25 cellular contexts compared by ENCODE assay signal in genomic region chr11:67538306-67538705, GRCh38. TPM values are rescaled to one million over a fixed set of nuclear protein-coding genes. Genes with fewer than 3 reads are reported as not detected.
DNase-seq lines count a peak whose midpoint lies in the region; ATAC-seq, FAIRE-seq and TF ChIP-seq lines count a peak whose summit lies in the region.
"Had no signal": no experiment of that assay in that cellular context is flagged by ENCODE, and none has a peak within 500 bp of the region (broad histone marks: within the 10 kb centered on the region; RNA-seq: fewer than 3 reads in every experiment).

No MANE protein-coding gene starts in this region.

- no peak overlapping the region for H3K4me2 ChIP-seq in K562 (ENCODE audit: insufficient read depth, low read length)

- TF ChIP-seq CTCF in K562 (IDR thresholded peaks at IDR 0.05 in 2 of 3, conservative IDR thresholded peaks at IDR 0.05 in 1 of 3; ENCODE audit: insufficient read depth in 2 of 3, low read depth in 1 of 3, low read length in 3 of 3) (no peak), nephron progenitor cell (IDR thresholded peaks at IDR 0.05) (no peak), psoas muscle (IDR thresholded peaks at IDR 0.05) (no peak)

- peak overlapping the region; percentile 14 for H3K27ac Mint-ChIP-seq in nephron progenitor cell
- H3K27ac Mint-ChIP-seq: CD8-positive, alpha-beta memory T cell had no signal

- no peaks in the 10 kb centered on the region for H3K36me3 Mint-ChIP-seq in nephron progenitor cell (ENCODE audit: low read depth)
- H3K36me3 Mint-ChIP-seq: CD8-positive, alpha-beta memory T cell had no signal

- H3K9me3 Mint-ChIP-seq in nephron progenitor cell, result peaks cover 40% of the 10 kb centered on the region

- peaks cover 0 to 9% of the 10 kb centered on the region in 2 experiments; a peak in 3 of 5 replicates for H3K4me1 ChIP-seq in K562 (replicated peaks in 1 of 2; ENCODE audit: control insufficient read depth in 2 of 2, insufficient read depth in 2 of 2, low read length in 2 of 2)
- H3K4me1 ChIP-seq in psoas muscle, result no peaks in the 10 kb centered on the region
- H3K4me1 ChIP-seq: Peyer's patch, SJSA1 had no signal

- H3K4me3 Mint-ChIP-seq in nephron progenitor cell, result no peak overlapping the region

- no peak for TF ChIP-seq EP300 in K562 (IDR thresholded peaks at IDR 0.05; ENCODE audit: low read length)

- CTCF ChIA-PET in K562 (lab: Yijun Ruan, JAX; ENCODE audit: low intra/inter-chr PET ratio), result no interaction called here

- H3K27me3 Mint-ChIP-seq in nephron progenitor cell (ENCODE audit: low read depth, poor library complexity), result peaks cover 7% of the 10 kb centered on the region

- TF ChIP-seq POLR2A in K562 (conservative IDR thresholded peaks at IDR 0.05), result no peak

- H3K27me3 ChIP-seq in K562 (ENCODE audit: control insufficient read depth in 2 of 2, insufficient read depth in 2 of 2, low read length in 2 of 2) (no peaks in the 10 kb centered on the region), psoas muscle (ENCODE audit: insufficient read depth in 3 of 3, low read length in 2 of 3) (no peaks in the 10 kb centered on the region)
- H3K27me3 ChIP-seq: Peyer's patch, SJSA1 had no signal

- peak overlapping the region in 1 of 2 experiments; percentile 53; a peak in 1 of 4 replicates for H3K9ac ChIP-seq in K562 (ENCODE audit: insufficient read depth in 1 of 2, low read depth in 2 of 2, low read length in 2 of 2)

- no peaks in the 10 kb centered on the region for H3K9me1 ChIP-seq in K562 (ENCODE audit: control insufficient read depth, insufficient read depth, low read length)

- H3K27ac ChIP-seq in K562 (ENCODE audit: extremely low read depth, low read depth, low read length), result no peak overlapping the region
- H3K27ac ChIP-seq in psoas muscle, result no peak overlapping the region
- H3K27ac ChIP-seq: Peyer's patch, SJSA1 had no signal

- no peaks in the 10 kb centered on the region for H3K9me3 ChIP-seq in K562 (replicated peaks; ENCODE audit: control insufficient read depth, insufficient read depth, low read depth, low read length)
- no peaks in the 10 kb centered on the region for H3K9me3 ChIP-seq in psoas muscle
- H3K9me3 ChIP-seq: Peyer's patch had no signal

- ATAC-seq in K562, result no peak
- ATAC-seq in psoas muscle, result no peak

- no peaks in the 10 kb centered on the region for H3K79me2 ChIP-seq in K562 (ENCODE audit: control insufficient read depth, insufficient read depth, low read length)

- in situ Hi-C loops in K562 (cut with MboI), result loop anchor here (25.0 kb wide), 1 partner anchor 1149 kb away; the partner anchor contains the start of gene GAL

- DNase-seq in EH (ENCODE audit: low read depth), result peak; percentile 58
- peak; percentile 7 for DNase-seq in GOT3 (lab: John Stamatoyannopoulos, UW)
- DNase-seq in K562 (ENCODE audit: extremely low read depth in 1 of 4, low spot score in 3 of 4), result no peak
- DNase-seq in nephron progenitor cell, result no peak
- no peak for DNase-seq in cerebellar nuclear complex (lab: John Stamatoyannopoulos, UW)
- no peak for DNase-seq in psoas muscle
- DNase-seq in iPS-NIHi7 (ENCODE audit: extremely low spot score), result no peak
- DNase-seq in stimulated activated CD4-positive, alpha-beta T cell treated with anti-CD3 and anti-CD28 coated beads, Interleukin-2, amount 100 ng/mL, for 24 hours, result no peak
- DNase-seq: Calu3; CD8-positive, alpha-beta memory T cell; DMS153; GF-D8; KG1; NCI-H1092; NCI-H1436; NCI-H187 treated with DMSO at 0.1 percent for 48 hours; NCI-H345; NCI-H524; NCI-H82; Peyer's patch had no signal

- no TSS peak for BruUV-seq in K562 (replicated peaks; lab: Mats Ljungman, UMichigan)

- intact Hi-C loops in K562 (cut with micrococcal nuclease), result no loop called here
- intact Hi-C loops in psoas muscle (cut with DNase I), result no loop called here

- H3K4me1 Mint-ChIP-seq in nephron progenitor cell, result peaks cover 9% of the 10 kb centered on the region
- H3K4me1 Mint-ChIP-seq: CD8-positive, alpha-beta memory T cell had no signal

- FAIRE-seq in K562 (lab: Jason Lieb, UNC), result no peak
- FAIRE-seq: H54 had no signal

- no peaks in the 10 kb centered on the region for H4K20me1 ChIP-seq in K562 (replicated peaks; ENCODE audit: control insufficient read depth, insufficient read depth, low read length)

- H2AFZ ChIP-seq in K562 (ENCODE audit: low read depth, low read length), result peak overlapping the region; percentile 38; the same call in 1 of the 2 replicates

- TF ChIP-seq RAD21 in K562 (CRISPR knock-in tag; conservative IDR thresholded peaks at IDR 0.05 in 1 of 2, IDR thresholded peaks at IDR 0.05 in 1 of 2), result no peak

- H3K36me3 ChIP-seq in K562 (ENCODE audit: control insufficient read depth, insufficient read depth, low read length) (no peaks in the 10 kb centered on the region), psoas muscle (ENCODE audit: insufficient read depth in 1 of 2, low read depth in 1 of 2) (no peaks in the 10 kb centered on the region)
- H3K36me3 ChIP-seq: Peyer's patch, SJSA1 had no signal

- H3K4me3 ChIP-seq in K562, result no peak overlapping the region
- no peak overlapping the region for H3K4me3 ChIP-seq in psoas muscle
- H3K4me3 ChIP-seq: Peyer's patch, SJSA1 had no signal

- POLR2A ChIA-PET in K562 (lab: Yijun Ruan, JAX), result interaction anchor here (0.8 to 1.0 kb wide), 2 partner anchors 36 to 137 kb away, joined by 3 read pairs; partner anchors contain the start of gene PPP1CA

- 19% methylated on average over 6 of the region's 6 CpGs for WGBS in K562 (ENCODE audit: insufficient coverage, low coverage, missing lambda C conversion rate)
- 54 to 66% (median 55%) methylated on average over 6 of the region's 6 CpGs for WGBS in psoas muscle, 3 donors

RNA-seq across cellular contexts. Expression of gene CABP2, which starts 15.1 kb away (rescaled TPM):
- not detected in 2 replicates for total RNA-seq in K562 (2011; cell fraction: chromatin; rRNA removed; ENCODE audit: low replicate concordance)
- total RNA-seq in K562 (2011; cell fraction: nucleolus; rRNA removed), result not detected in 2 replicates
- not detected in 2 replicates for total RNA-seq in K562 (2011; cell fraction: nucleoplasm; rRNA removed)
- total RNA-seq in K562 (2014; rRNA removed) (not detected in 2 replicates), K562 (2014; rRNA removed; fragmentation: Illumina TruSeq; extraction: Trizol) (not detected in 2 replicates), K562 (2015; rRNA removed; fragmentation: Illumina TruSeq; extraction: Trizol) (not detected in 2 replicates), K562 (2021) (not detected in 2 replicates), psoas muscle (not detected)
- polyA plus RNA-seq in K562 (2011; rRNA removed) (not detected in 2 replicates), K562 (2014; fragmentation: Illumina TruSeq; extraction: Trizol) (not detected in 2 replicates), K562 (2014; fragmentation: Nextera tagmentation; extraction: Ambion mirVana) (not detected), K562 (2014; rRNA removed) (not detected in 2 replicates), psoas muscle (not detected)
- polyA plus RNA-seq in K562 (2011; cell fraction: cytosol; rRNA removed), result not detected in 2 replicates
- polyA plus RNA-seq in K562 (2011; cell fraction: nucleus; rRNA removed), result not detected in 2 replicates
- polyA plus RNA-seq in K562 (2012), result not detected in 2 replicates
- not detected in 2 replicates for polyA minus RNA-seq in K562 (2011; rRNA and poly(A)+ RNA removed)
- not detected in 2 replicates for polyA minus RNA-seq in K562 (2011; cell fraction: cytosol; rRNA and poly(A)+ RNA removed)
- polyA minus RNA-seq in K562 (2011; cell fraction: nucleus; rRNA and poly(A)+ RNA removed), result not detected in 2 replicates
- total RNA-seq: A172; Calu3; CD8-positive, alpha-beta memory T cell; OCI-LY7; Peyer's patch; SJSA1 had no signal
- polyA plus RNA-seq: AG04450; CD8-positive, alpha-beta memory T cell had no signal

RNA-seq across cellular contexts. Expression of gene CDK2AP2, which starts 30.3 kb away (rescaled TPM):
- 21.8 and 52.5 TPM in 2 replicates for total RNA-seq in K562 (2011; cell fraction: chromatin; rRNA removed; ENCODE audit: low replicate concordance)
- 47.5 and 51.3 TPM in 2 replicates for total RNA-seq in K562 (2011; cell fraction: nucleolus; rRNA removed)
- total RNA-seq in K562 (2011; cell fraction: nucleoplasm; rRNA removed), result 24.7 and 43.2 TPM in 2 replicates
- total RNA-seq in K562 (2014; rRNA removed) (34.6 and 53.3 TPM in 2 replicates), K562 (2014; rRNA removed; fragmentation: Illumina TruSeq; extraction: Trizol) (5.4 and 7.5 TPM in 2 replicates), K562 (2015; rRNA removed; fragmentation: Illumina TruSeq; extraction: Trizol) (21.7 and 22.1 TPM in 2 replicates), K562 (2021) (47.4 and 50.2 TPM in 2 replicates), psoas muscle (10 to 100 TPM; 16.3 to 18.5 (median 18.1) TPM)
- polyA plus RNA-seq in K562 (2011; rRNA removed) (11.4 and 28.8 TPM in 2 replicates), K562 (2014; fragmentation: Illumina TruSeq; extraction: Trizol) (41.5 and 56.9 TPM in 2 replicates), K562 (2014; fragmentation: Nextera tagmentation; extraction: Ambion mirVana) (1 to 10 TPM; 4.4 to 8.4 TPM), K562 (2014; rRNA removed) (34.6 and 37.1 TPM in 2 replicates), psoas muscle (10 to 100 TPM; 31.9 to 72.3 (median 48.0) TPM)
- 58.0 and 87.1 TPM in 2 replicates for polyA plus RNA-seq in K562 (2011; cell fraction: cytosol; rRNA removed)
- polyA plus RNA-seq in K562 (2011; cell fraction: nucleus; rRNA removed), result 48.5 and 50.6 TPM in 2 replicates
- 53.8 and 114 TPM in 2 replicates for polyA plus RNA-seq in K562 (2012)
- polyA minus RNA-seq in K562 (2011; rRNA and poly(A)+ RNA removed), result 8.8 and 13.2 TPM in 2 replicates
- 28.2 and 40.6 TPM in 2 replicates for polyA minus RNA-seq in K562 (2011; cell fraction: cytosol; rRNA and poly(A)+ RNA removed)
- polyA minus RNA-seq in K562 (2011; cell fraction: nucleus; rRNA and poly(A)+ RNA removed), result 15.3 and 30.5 TPM in 2 replicates

RNA-seq across cellular contexts. Expression of gene PITPNM1, which starts 33.1 kb away (rescaled TPM):
- total RNA-seq in K562 (2011; cell fraction: chromatin; rRNA removed; ENCODE audit: low replicate concordance), result 48.7 and 132 TPM in 2 replicates
- total RNA-seq in K562 (2011; cell fraction: nucleolus; rRNA removed), result 82.2 and 92.7 TPM in 2 replicates
- total RNA-seq in K562 (2011; cell fraction: nucleoplasm; rRNA removed), result 41.5 and 53.5 TPM in 2 replicates
- total RNA-seq in K562 (2014; rRNA removed) (33.6 and 47.6 TPM in 2 replicates), K562 (2014; rRNA removed; fragmentation: Illumina TruSeq; extraction: Trizol) (9.3 and 11.2 TPM in 2 replicates), K562 (2015; rRNA removed; fragmentation: Illumina TruSeq; extraction: Trizol) (17.4 and 17.7 TPM in 2 replicates), K562 (2021) (50.2 and 53.7 TPM in 2 replicates), psoas muscle (10 to 100 TPM in 2 of 4 donors, 1 to 10 TPM in 2; 6.7 to 16.1 (median 9.6) TPM)
- polyA plus RNA-seq in K562 (2011; rRNA removed) (14.7 and 18.8 TPM in 2 replicates), K562 (2014; fragmentation: Illumina TruSeq; extraction: Trizol) (16.0 and 24.4 TPM in 2 replicates), K562 (2014; fragmentation: Nextera tagmentation; extraction: Ambion mirVana) (under 1 TPM; 0.11 to 0.25 TPM), K562 (2014; rRNA removed) (35.0 and 42.3 TPM in 2 replicates), psoas muscle (10 to 100 TPM in 1 of 3 donors, 1 to 10 TPM in 2; 2.3 to 11.3 (median 5.1) TPM)
- polyA plus RNA-seq in K562 (2011; cell fraction: cytosol; rRNA removed), result 15.2 and 52.3 TPM in 2 replicates
- 72.4 and 144 TPM in 2 replicates for polyA plus RNA-seq in K562 (2011; cell fraction: nucleus; rRNA removed)
- 24.1 and 32.9 TPM in 2 replicates for polyA plus RNA-seq in K562 (2012)
- 4.8 and 6.9 TPM in 2 replicates for polyA minus RNA-seq in K562 (2011; rRNA and poly(A)+ RNA removed)
- 15.8 and 16.3 TPM in 2 replicates for polyA minus RNA-seq in K562 (2011; cell fraction: cytosol; rRNA and poly(A)+ RNA removed)
- 28.3 and 31.1 TPM in 2 replicates for polyA minus RNA-seq in K562 (2011; cell fraction: nucleus; rRNA and poly(A)+ RNA removed)

RNA-seq across cellular contexts. Expression of gene GSTP1, which starts 45.3 kb away (rescaled TPM):
- total RNA-seq in K562 (2011; cell fraction: chromatin; rRNA removed; ENCODE audit: low replicate concordance), result 78.9 and 217 TPM in 2 replicates
- 419 and 483 TPM in 2 replicates for total RNA-seq in K562 (2011; cell fraction: nucleolus; rRNA removed)
- total RNA-seq in K562 (2011; cell fraction: nucleoplasm; rRNA removed), result 278 and 289 TPM in 2 replicates
- 2,150 and 3,084 TPM in 2 replicates for total RNA-seq in K562 (2014; rRNA removed)
- total RNA-seq in K562 (2014; rRNA removed; fragmentation: Illumina TruSeq; extraction: Trizol), result 412 and 592 TPM in 2 replicates
- total RNA-seq in K562 (2015; rRNA removed; fragmentation: Illumina TruSeq; extraction: Trizol), result 1,399 and 1,422 TPM in 2 replicates
- 1,400 and 1,492 TPM in 2 replicates for total RNA-seq in K562 (2021)
- polyA plus RNA-seq in K562 (2011; rRNA removed), result 910 and 997 TPM in 2 replicates
- polyA plus RNA-seq in K562 (2011; cell fraction: cytosol; rRNA removed), result 1,621 and 2,879 TPM in 2 replicates
- 798 and 965 TPM in 2 replicates for polyA plus RNA-seq in K562 (2011; cell fraction: nucleus; rRNA removed)
- 1,622 and 1,822 TPM in 2 replicates for polyA plus RNA-seq in K562 (2012)
- 1,177 and 1,409 TPM in 2 replicates for polyA plus RNA-seq in K562 (2014; fragmentation: Illumina TruSeq; extraction: Trizol)
- polyA plus RNA-seq in K562 (2014; fragmentation: Nextera tagmentation; extraction: Ambion mirVana), result 1,000 to 10,000 TPM in 1 of 2 experiments, 100 to 1,000 TPM in 1; 739 to 1,204 TPM
- polyA plus RNA-seq in K562 (2014; rRNA removed), result 1,679 and 1,695 TPM in 2 replicates
- polyA minus RNA-seq in K562 (2011; rRNA and poly(A)+ RNA removed), result 380 and 408 TPM in 2 replicates
- 440 and 451 TPM in 2 replicates for polyA minus RNA-seq in K562 (2011; cell fraction: cytosol; rRNA and poly(A)+ RNA removed)
- polyA minus RNA-seq in K562 (2011; cell fraction: nucleus; rRNA and poly(A)+ RNA removed), result 118 and 167 TPM in 2 replicates
- 100 to 1,000 TPM; 224 to 364 (median 274) TPM for total RNA-seq in psoas muscle
- 100 to 1,000 TPM; 279 to 410 (median 383) TPM for polyA plus RNA-seq in psoas muscle

RNA-seq across cellular contexts. Expression of gene AIP, which starts 55.5 kb away (rescaled TPM):
- 16.7 and 49.3 TPM in 2 replicates for total RNA-seq in K562 (2011; cell fraction: chromatin; rRNA removed; ENCODE audit: low replicate concordance)
- total RNA-seq in K562 (2011; cell fraction: nucleolus; rRNA removed), result 51.0 and 54.0 TPM in 2 replicates
- 29.5 and 34.8 TPM in 2 replicates for total RNA-seq in K562 (2011; cell fraction: nucleoplasm; rRNA removed)
- total RNA-seq in K562 (2014; rRNA removed) (92.5 and 101 TPM in 2 replicates), K562 (2014; rRNA removed; fragmentation: Illumina TruSeq; extraction: Trizol) (16.6 and 37.0 TPM in 2 replicates), K562 (2015; rRNA removed; fragmentation: Illumina TruSeq; extraction: Trizol) (50.3 and 52.7 TPM in 2 replicates), K562 (2021) (71.2 and 78.3 TPM in 2 replicates), psoas muscle (10 to 100 TPM; 25.3 to 42.7 (median 29.9) TPM)
- polyA plus RNA-seq in K562 (2011; rRNA removed) (66.6 and 98.4 TPM in 2 replicates), K562 (2014; fragmentation: Illumina TruSeq; extraction: Trizol) (40.2 and 66.9 TPM in 2 replicates), K562 (2014; fragmentation: Nextera tagmentation; extraction: Ambion mirVana) (10 to 100 TPM in 1 of 2 experiments, 1 to 10 TPM in 1; 5.2 to 16.2 TPM), K562 (2014; rRNA removed) (85.1 and 92.7 TPM in 2 replicates), psoas muscle (10 to 100 TPM; 57.4 to 71.5 (median 57.7) TPM)
- 124 and 170 TPM in 2 replicates for polyA plus RNA-seq in K562 (2011; cell fraction: cytosol; rRNA removed)
- 61.0 and 75.7 TPM in 2 replicates for polyA plus RNA-seq in K562 (2011; cell fraction: nucleus; rRNA removed)
- polyA plus RNA-seq in K562 (2012), result 81.9 and 121 TPM in 2 replicates
- polyA minus RNA-seq in K562 (2011; rRNA and poly(A)+ RNA removed), result 43.3 and 59.8 TPM in 2 replicates
- polyA minus RNA-seq in K562 (2011; cell fraction: cytosol; rRNA and poly(A)+ RNA removed), result 48.4 and 57.2 TPM in 2 replicates
- 22.1 and 26.9 TPM in 2 replicates for polyA minus RNA-seq in K562 (2011; cell fraction: nucleus; rRNA and poly(A)+ RNA removed)

Comparison
In these comparisons a context has a peak if more than half of its experiments do, and no peak if none do; other contexts are left out.
1. DNase-seq: peak in EH (single experiment) and GOT3 (single experiment); none in K562 (0 of 4), nephron progenitor cell (single experiment), cerebellar nuclear complex (0 of 2), psoas muscle (0 of 2), iPS-NIHi7 (single experiment) and stimulated activated CD4-positive, alpha-beta T cell treated with anti-CD3 and anti-CD28 coated beads, Interleukin-2, amount 100 ng/mL, for 24 hours (0 of 2).